8 cellular contexts compared by ENCODE assay signal in genomic region chr3:183699238-183699947, GRCh38. TPM values are rescaled to one million over a fixed set of nuclear protein-coding genes. Genes with fewer than 3 reads are reported as not detected.
DNase-seq lines count a peak whose midpoint lies in the region; ATAC-seq and TF ChIP-seq lines count a peak whose summit lies in the region.

No MANE protein-coding gene starts in this region.

- TF ChIP-seq CTCF in brain (conservative IDR thresholded peaks at IDR 0.05) (no peak), mesothelial cell of epicardium (IDR thresholded peaks at IDR 0.05; ENCODE audit: unreplicated experiment) (no peak)

- H3K9me3 Mint-ChIP-seq in IgD-negative memory B cell (no peaks in the 10 kb centered on the region), brain (no peaks in the 10 kb centered on the region), mesothelial cell of epicardium (no peaks in the 10 kb centered on the region)

- H3K27me3 Mint-ChIP-seq in IgD-negative memory B cell (no peaks in the 10 kb centered on the region), brain (peaks cover 17% of the 10 kb centered on the region), mesothelial cell of epicardium (ENCODE audit: low read depth) (no peaks in the 10 kb centered on the region)

- H3K4me1 Mint-ChIP-seq in IgD-negative memory B cell: peaks cover 30 to 40% (median 35%) of the 10 kb centered on the region in 3 donors
- peaks cover 57% of the 10 kb centered on the region for H3K4me1 Mint-ChIP-seq in brain
- H3K4me1 Mint-ChIP-seq in mesothelial cell of epicardium: peaks cover 51% of the 10 kb centered on the region

- H3K4me3 Mint-ChIP-seq in IgD-negative memory B cell (peak overlapping the region; percentile 87 to 97 (median 96)), brain (peak overlapping the region; percentile 90 to 94 (median 93)), mesothelial cell of epicardium (peak overlapping the region; percentile 73)

- ATAC-seq in GM19455 (IDR thresholded peaks at IDR 0.05; ENCODE audit: unreplicated experiment): no peak
- ATAC-seq in GM18870 (IDR thresholded peaks at IDR 0.05; ENCODE audit: unreplicated experiment): no peak

- H3K36me3 Mint-ChIP-seq in IgD-negative memory B cell: no peaks in the 10 kb centered on the region
- peaks cover 27% of the 10 kb centered on the region for H3K36me3 Mint-ChIP-seq in brain
- H3K36me3 Mint-ChIP-seq in mesothelial cell of epicardium: peaks cover 6% of the 10 kb centered on the region

- peak overlapping the region; percentile 4 to 94 (median 90) for H3K27ac Mint-ChIP-seq in IgD-negative memory B cell
- H3K27ac Mint-ChIP-seq in brain: peak overlapping the region; percentile 67 to 96 (median 93)
- H3K27ac Mint-ChIP-seq in mesothelial cell of epicardium: peak overlapping the region; percentile 70

- DNase-seq in AML-193 (lab: John Stamatoyannopoulos, UW) (peak; percentile 29 to 39), mesothelial cell of epicardium (ENCODE audit: low spot score in 2 of 2, unreplicated experiment in 2 of 2) (no peak), GM19238 (ENCODE audit: insufficient read length, low spot score) (no peak), islet precursor cell (no peak)

RNA-seq across cellular contexts. Expression of gene YEATS2, which starts 1.8 kb away (rescaled TPM):
- polyA plus RNA-seq in IgD-negative memory B cell (7.2 TPM), brain (ENCODE audit: insufficient read depth, low read depth, low replicate concordance) (23.4 TPM)
- total RNA-seq in mesothelial cell of epicardium: 65.5 to 72.7 TPM (median 66.0 TPM) in 3 replicates

Comparison
In these comparisons a context has a peak if more than half of its experiments do, and no peak if none do; other contexts are left out.
1. DNase-seq: peak in AML-193 (2 of 2); none in mesothelial cell of epicardium (0 of 2), GM19238 (single experiment) and islet precursor cell (single experiment).
2. Peak in every context shown above with its lines, with median percentiles within 50 percentile points of each other: H3K27ac Mint-ChIP-seq and H3K4me3 Mint-ChIP-seq.